1 cellular context compared by ENCODE assay signal in the genomic region with DNA sequence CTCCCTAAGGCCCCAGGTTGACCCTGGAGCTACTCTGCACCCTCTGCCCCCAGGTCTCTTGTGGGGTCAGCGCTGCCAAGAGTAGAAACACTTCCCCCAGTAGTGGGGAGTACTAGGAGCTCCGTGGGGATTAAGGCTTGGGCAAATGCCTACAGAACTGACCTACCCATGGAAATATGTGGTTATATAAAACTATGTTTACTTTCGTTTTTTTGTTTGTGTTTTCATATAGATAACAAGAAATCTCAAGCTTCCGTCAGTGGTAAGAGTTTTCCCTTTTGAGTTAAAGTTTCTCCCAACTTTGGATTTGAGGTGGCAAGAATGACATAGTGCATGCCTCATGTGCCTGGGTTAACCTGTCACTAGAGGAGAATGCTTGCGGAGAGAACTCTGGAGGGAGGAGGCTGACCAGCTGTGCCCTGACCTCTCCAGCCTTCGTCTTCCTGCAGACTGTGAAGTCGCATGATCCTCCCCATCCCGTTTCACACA.
TF ChIP-seq lines count a peak whose summit lies in the region.

No MANE protein-coding gene starts in this region.

TF ChIP-seq in K562, 482 proteins besides CTCF, POLR2A, EP300 and RAD21 (continued from another document and continues in another):
- 0 out of 2 replicates have a peak, but pooled peaks have one; percentile 11 for TF ChIP-seq ARID3B (CRISPR knock-in tag; IDR thresholded peaks at IDR 0.05; ENCODE audit: borderline replicate concordance)
- TF ChIP-seq MEF2D (tag; conservative IDR thresholded peaks at IDR 0.05; ENCODE audit: low read depth), result no peak
- TF ChIP-seq EWSR1 (IDR thresholded peaks at IDR 0.05; ENCODE audit: borderline replicate concordance, low read depth, partially characterized antibody), result no peak
- TF ChIP-seq ZNF780A (CRISPR knock-in tag; IDR thresholded peaks at IDR 0.05), result no peak
- TF ChIP-seq SOX6 (IDR thresholded peaks at IDR 0.05), result no peak
- no peak for TF ChIP-seq MAFF (IDR thresholded peaks at IDR 0.05; ENCODE audit: low read length)
- TF ChIP-seq MED1 (CRISPR knock-in tag; IDR thresholded peaks at IDR 0.05; ENCODE audit: borderline replicate concordance), result no peak
- TF ChIP-seq GTF3C2 (IDR thresholded peaks at IDR 0.05; ENCODE audit: borderline replicate concordance, extremely low read depth, insufficient read length), result no peak
- TF ChIP-seq, protein P1, sequence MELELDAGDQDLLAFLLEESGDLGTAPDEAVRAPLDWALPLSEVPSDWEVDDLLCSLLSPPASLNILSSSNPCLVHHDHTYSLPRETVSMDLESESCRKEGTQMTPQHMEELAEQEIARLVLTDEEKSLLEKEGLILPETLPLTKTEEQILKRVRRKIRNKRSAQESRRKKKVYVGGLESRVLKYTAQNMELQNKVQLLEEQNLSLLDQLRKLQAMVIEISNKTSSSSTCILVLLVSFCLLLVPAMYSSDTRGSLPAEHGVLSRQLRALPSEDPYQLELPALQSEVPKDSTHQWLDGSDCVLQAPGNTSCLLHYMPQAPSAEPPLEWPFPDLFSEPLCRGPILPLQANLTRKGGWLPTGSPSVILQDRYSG (tag; conservative IDR thresholded peaks at IDR 0.05; ENCODE audit: low read depth), result no peak
- no peak for TF ChIP-seq KLF1 (tag; IDR thresholded peaks at IDR 0.05)
- no peak for TF ChIP-seq HCFC1 (IDR thresholded peaks at IDR 0.05; ENCODE audit: low read depth, low read length)
- TF ChIP-seq ZNF707 (CRISPR knock-in tag; conservative IDR thresholded peaks at IDR 0.05), result no peak
- 0 out of 2 replicates have a peak, but pooled peaks have one; percentile 31 for TF ChIP-seq E2F3 (CRISPR knock-in tag; IDR thresholded peaks at IDR 0.05)
- TF ChIP-seq ZNF785 (CRISPR knock-in tag; IDR thresholded peaks at IDR 0.05), result 0 out of 2 replicates have a peak, but pooled peaks have one; percentile 51
- TF ChIP-seq GATAD2B (IDR thresholded peaks at IDR 0.05; ENCODE audit: borderline replicate concordance), result no peak
- no peak for TF ChIP-seq PKNOX1 (IDR thresholded peaks at IDR 0.05)
- peak; percentile 51; the same call in 1 of the 2 replicates for TF ChIP-seq HOXB6 (CRISPR knock-in tag; IDR thresholded peaks at IDR 0.05; ENCODE audit: borderline replicate concordance)
- no peak for TF ChIP-seq E2F5 (CRISPR knock-in tag; IDR thresholded peaks at IDR 0.05)
- no peak for TF ChIP-seq CSDE1 (IDR thresholded peaks at IDR 0.05)
- TF ChIP-seq KLF6 (CRISPR knock-in tag; IDR thresholded peaks at IDR 0.05; ENCODE audit: borderline replicate concordance), result no peak
- 0 out of 2 replicates have a peak, but pooled peaks have one; percentile 13 for TF ChIP-seq JUNB (CRISPR knock-in tag; conservative IDR thresholded peaks at IDR 0.05)
- TF ChIP-seq NR4A1 (CRISPR knock-in tag; IDR thresholded peaks at IDR 0.05), result 0 out of 2 replicates have a peak, but pooled peaks have one; percentile 18
- no peak for TF ChIP-seq NR4A1 (tag; IDR thresholded peaks at IDR 0.05)
- TF ChIP-seq ZBTB11 (CRISPR knock-in tag; IDR thresholded peaks at IDR 0.05), result no peak
- TF ChIP-seq SMARCA5 (IDR thresholded peaks at IDR 0.05), result no peak
- no peak for TF ChIP-seq IRF2 (CRISPR knock-in tag; IDR thresholded peaks at IDR 0.05)
- TF ChIP-seq, protein P2, sequence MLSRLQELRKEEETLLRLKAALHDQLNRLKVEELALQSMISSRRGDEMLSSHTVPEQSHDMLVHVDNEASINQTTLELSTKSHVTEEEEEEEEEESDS (CRISPR knock-in tag; IDR thresholded peaks at IDR 0.05), result no peak
- TF ChIP-seq, protein P3, sequence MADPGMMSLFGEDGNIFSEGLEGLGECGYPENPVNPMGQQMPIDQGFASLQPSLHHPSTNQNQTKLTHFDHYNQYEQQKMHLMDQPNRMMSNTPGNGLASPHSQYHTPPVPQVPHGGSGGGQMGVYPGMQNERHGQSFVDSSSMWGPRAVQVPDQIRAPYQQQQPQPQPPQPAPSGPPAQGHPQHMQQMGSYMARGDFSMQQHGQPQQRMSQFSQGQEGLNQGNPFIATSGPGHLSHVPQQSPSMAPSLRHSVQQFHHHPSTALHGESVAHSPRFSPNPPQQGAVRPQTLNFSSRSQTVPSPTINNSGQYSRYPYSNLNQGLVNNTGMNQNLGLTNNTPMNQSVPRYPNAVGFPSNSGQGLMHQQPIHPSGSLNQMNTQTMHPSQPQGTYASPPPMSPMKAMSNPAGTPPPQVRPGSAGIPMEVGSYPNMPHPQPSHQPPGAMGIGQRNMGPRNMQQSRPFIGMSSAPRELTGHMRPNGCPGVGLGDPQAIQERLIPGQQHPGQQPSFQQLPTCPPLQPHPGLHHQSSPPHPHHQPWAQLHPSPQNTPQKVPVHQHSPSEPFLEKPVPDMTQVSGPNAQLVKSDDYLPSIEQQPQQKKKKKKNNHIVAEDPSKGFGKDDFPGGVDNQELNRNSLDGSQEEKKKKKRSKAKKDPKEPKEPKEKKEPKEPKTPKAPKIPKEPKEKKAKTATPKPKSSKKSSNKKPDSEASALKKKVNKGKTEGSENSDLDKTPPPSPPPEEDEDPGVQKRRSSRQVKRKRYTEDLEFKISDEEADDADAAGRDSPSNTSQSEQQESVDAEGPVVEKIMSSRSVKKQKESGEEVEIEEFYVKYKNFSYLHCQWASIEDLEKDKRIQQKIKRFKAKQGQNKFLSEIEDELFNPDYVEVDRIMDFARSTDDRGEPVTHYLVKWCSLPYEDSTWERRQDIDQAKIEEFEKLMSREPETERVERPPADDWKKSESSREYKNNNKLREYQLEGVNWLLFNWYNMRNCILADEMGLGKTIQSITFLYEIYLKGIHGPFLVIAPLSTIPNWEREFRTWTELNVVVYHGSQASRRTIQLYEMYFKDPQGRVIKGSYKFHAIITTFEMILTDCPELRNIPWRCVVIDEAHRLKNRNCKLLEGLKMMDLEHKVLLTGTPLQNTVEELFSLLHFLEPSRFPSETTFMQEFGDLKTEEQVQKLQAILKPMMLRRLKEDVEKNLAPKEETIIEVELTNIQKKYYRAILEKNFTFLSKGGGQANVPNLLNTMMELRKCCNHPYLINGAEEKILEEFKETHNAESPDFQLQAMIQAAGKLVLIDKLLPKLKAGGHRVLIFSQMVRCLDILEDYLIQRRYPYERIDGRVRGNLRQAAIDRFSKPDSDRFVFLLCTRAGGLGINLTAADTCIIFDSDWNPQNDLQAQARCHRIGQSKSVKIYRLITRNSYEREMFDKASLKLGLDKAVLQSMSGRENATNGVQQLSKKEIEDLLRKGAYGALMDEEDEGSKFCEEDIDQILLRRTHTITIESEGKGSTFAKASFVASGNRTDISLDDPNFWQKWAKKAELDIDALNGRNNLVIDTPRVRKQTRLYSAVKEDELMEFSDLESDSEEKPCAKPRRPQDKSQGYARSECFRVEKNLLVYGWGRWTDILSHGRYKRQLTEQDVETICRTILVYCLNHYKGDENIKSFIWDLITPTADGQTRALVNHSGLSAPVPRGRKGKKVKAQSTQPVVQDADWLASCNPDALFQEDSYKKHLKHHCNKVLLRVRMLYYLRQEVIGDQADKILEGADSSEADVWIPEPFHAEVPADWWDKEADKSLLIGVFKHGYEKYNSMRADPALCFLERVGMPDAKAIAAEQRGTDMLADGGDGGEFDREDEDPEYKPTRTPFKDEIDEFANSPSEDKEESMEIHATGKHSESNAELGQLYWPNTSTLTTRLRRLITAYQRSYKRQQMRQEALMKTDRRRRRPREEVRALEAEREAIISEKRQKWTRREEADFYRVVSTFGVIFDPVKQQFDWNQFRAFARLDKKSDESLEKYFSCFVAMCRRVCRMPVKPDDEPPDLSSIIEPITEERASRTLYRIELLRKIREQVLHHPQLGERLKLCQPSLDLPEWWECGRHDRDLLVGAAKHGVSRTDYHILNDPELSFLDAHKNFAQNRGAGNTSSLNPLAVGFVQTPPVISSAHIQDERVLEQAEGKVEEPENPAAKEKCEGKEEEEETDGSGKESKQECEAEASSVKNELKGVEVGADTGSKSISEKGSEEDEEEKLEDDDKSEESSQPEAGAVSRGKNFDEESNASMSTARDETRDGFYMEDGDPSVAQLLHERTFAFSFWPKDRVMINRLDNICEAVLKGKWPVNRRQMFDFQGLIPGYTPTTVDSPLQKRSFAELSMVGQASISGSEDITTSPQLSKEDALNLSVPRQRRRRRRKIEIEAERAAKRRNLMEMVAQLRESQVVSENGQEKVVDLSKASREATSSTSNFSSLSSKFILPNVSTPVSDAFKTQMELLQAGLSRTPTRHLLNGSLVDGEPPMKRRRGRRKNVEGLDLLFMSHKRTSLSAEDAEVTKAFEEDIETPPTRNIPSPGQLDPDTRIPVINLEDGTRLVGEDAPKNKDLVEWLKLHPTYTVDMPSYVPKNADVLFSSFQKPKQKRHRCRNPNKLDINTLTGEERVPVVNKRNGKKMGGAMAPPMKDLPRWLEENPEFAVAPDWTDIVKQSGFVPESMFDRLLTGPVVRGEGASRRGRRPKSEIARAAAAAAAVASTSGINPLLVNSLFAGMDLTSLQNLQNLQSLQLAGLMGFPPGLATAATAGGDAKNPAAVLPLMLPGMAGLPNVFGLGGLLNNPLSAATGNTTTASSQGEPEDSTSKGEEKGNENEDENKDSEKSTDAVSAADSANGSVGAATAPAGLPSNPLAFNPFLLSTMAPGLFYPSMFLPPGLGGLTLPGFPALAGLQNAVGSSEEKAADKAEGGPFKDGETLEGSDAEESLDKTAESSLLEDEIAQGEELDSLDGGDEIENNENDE (IDR thresholded peaks at IDR 0.05; ENCODE audit: low read depth, low read length), result no peak
- TF ChIP-seq SRSF1 (IDR thresholded peaks at IDR 0.05; ENCODE audit: low read depth, low read length), result no peak
